ENCODE assay signal across 3 cellular contexts in genomic region chr11:41019666-41020065, GRCh38.
DNase-seq lines count a peak whose midpoint lies in the region; ATAC-seq, FAIRE-seq and TF ChIP-seq lines count a peak whose summit lies in the region.
"Not testable (repeated sequence)": the region's sequence is repeated elsewhere in the genome, so short reads cannot be mapped to it uniquely, and the experiment has no call there.

No MANE protein-coding gene starts in this region.

- not testable (repeated sequence) for H3K27ac ChIP-seq in A549; K562 (ENCODE audit: extremely low read depth, low read depth, low read length); HepG2 (ENCODE audit: extremely low read length, insufficient read depth, low read length)

- DNase-seq in A549 (ENCODE audit: low read depth in 1 of 2, low spot score in 1 of 2); K562 (ENCODE audit: extremely low read depth in 1 of 4, low spot score in 3 of 4); HepG2 (ENCODE audit: low spot score): not testable (repeated sequence)

- not testable (repeated sequence) for ATAC-seq in A549, K562, HepG2

- not testable (repeated sequence) for FAIRE-seq in A549 (lab: Jason Lieb, UNC); K562 (lab: Jason Lieb, UNC); HepG2 (lab: Jason Lieb, UNC)

- not testable (repeated sequence) for TF ChIP-seq CTCF in A549 (IDR thresholded peaks at IDR 0.05); K562 (IDR thresholded peaks at IDR 0.05 in 2 of 3, conservative IDR thresholded peaks at IDR 0.05 in 1 of 3; ENCODE audit: insufficient read depth in 2 of 3, low read depth in 1 of 3, low read length in 3 of 3); HepG2 (CRISPR knock-in tag; IDR thresholded peaks at IDR 0.05)

- not testable (repeated sequence) for H3K4me2 ChIP-seq in A549; K562 (ENCODE audit: insufficient read depth, low read length); HepG2 (ENCODE audit: low read depth, low read length)

- not testable (repeated sequence) for H3K79me2 ChIP-seq in K562 (ENCODE audit: control insufficient read depth, insufficient read depth, low read length); HepG2 (ENCODE audit: insufficient read depth, low read length)

- H3K4me3 ChIP-seq in A549; K562; HepG2 (replicated peaks in 1 of 3; ENCODE audit: insufficient read depth in 1 of 3, low read depth in 2 of 3, low read length in 3 of 3): not testable (repeated sequence)

- not testable (repeated sequence) for H4K20me1 ChIP-seq in K562 (replicated peaks; ENCODE audit: control insufficient read depth, insufficient read depth, low read length); HepG2 (ENCODE audit: insufficient read depth, low read length)

- CTCF ChIA-PET in A549 (lab: Yijun Ruan, JAX); K562 (lab: Yijun Ruan, JAX; ENCODE audit: low intra/inter-chr PET ratio); HepG2 (lab: Yijun Ruan, JAX; ENCODE audit: low intra/inter-chr PET ratio, low total read pairs): not testable (repeated sequence)

- intact Hi-C loops in K562 (cut with micrococcal nuclease); HepG2 (cut with micrococcal nuclease; ENCODE audit: unreplicated experiment): not testable (repeated sequence)

- H3K9me1 ChIP-seq in K562 (ENCODE audit: control insufficient read depth, insufficient read depth, low read length), result not testable (repeated sequence)

- H3K36me3 ChIP-seq in K562 (ENCODE audit: control insufficient read depth, insufficient read depth, low read length); HepG2 (replicated peaks in 1 of 2; ENCODE audit: control insufficient read depth in 1 of 2, insufficient read depth in 2 of 2, low read length in 2 of 2): not testable (repeated sequence)

- H3K27me3 ChIP-seq in K562 (ENCODE audit: control insufficient read depth in 2 of 2, insufficient read depth in 2 of 2, low read length in 2 of 2); HepG2 (ENCODE audit: control insufficient read depth in 1 of 2, insufficient read depth in 2 of 2, low read length in 2 of 2): not testable (repeated sequence)

- POLR2A ChIA-PET in A549 (lab: Yijun Ruan, JAX); K562 (lab: Yijun Ruan, JAX); HepG2 (lab: Yijun Ruan, JAX): not testable (repeated sequence)

- not testable (repeated sequence) for H3K9ac ChIP-seq in K562 (ENCODE audit: insufficient read depth in 1 of 2, low read depth in 2 of 2, low read length in 2 of 2); HepG2 (ENCODE audit: insufficient read depth, low read depth, low read length)

- in situ Hi-C loops in K562 (cut with MboI); HepG2 (cut with HindIII; ENCODE audit: extremely low pct_ligation_motif_present, low pct_unique_long_range_greater_than_20kb): not testable (repeated sequence)

- H3K9me3 ChIP-seq in A549; K562 (replicated peaks; ENCODE audit: control insufficient read depth, insufficient read depth, low read depth, low read length): not testable (repeated sequence)
- peaks cover 27% of the 10 kb centered on the region for H3K9me3 ChIP-seq in HepG2 (ENCODE audit: low read length)

- TF ChIP-seq POLR2A in A549 (IDR thresholded peaks at IDR 0.05; ENCODE audit: low read length); K562 (conservative IDR thresholded peaks at IDR 0.05); HepG2 (IDR thresholded peaks at IDR 0.05; ENCODE audit: insufficient read depth in 1 of 2, low read depth in 2 of 2, low read length in 2 of 2): not testable (repeated sequence)

- H3K4me1 ChIP-seq in A549; K562 (replicated peaks in 1 of 2; ENCODE audit: control insufficient read depth in 2 of 2, insufficient read depth in 2 of 2, low read length in 2 of 2); HepG2 (ENCODE audit: insufficient read depth, low read length): not testable (repeated sequence)

- not testable (repeated sequence) for BruUV-seq in K562 (replicated peaks; lab: Mats Ljungman, UMichigan); HepG2 (replicated peaks; lab: Mats Ljungman, UMichigan)

- TF ChIP-seq EP300 in A549 (IDR thresholded peaks at IDR 0.05); K562 (IDR thresholded peaks at IDR 0.05; ENCODE audit: low read length); HepG2 (IDR thresholded peaks at IDR 0.05; ENCODE audit: low read depth in 2 of 2, low read length in 2 of 2); HepG2 (CRISPR knock-in tag; IDR thresholded peaks at IDR 0.05; ENCODE audit: borderline replicate concordance): not testable (repeated sequence)

- not testable (repeated sequence) for H2AFZ ChIP-seq in K562 (ENCODE audit: low read depth, low read length); HepG2 (ENCODE audit: low read length)

- not testable (repeated sequence) for TF ChIP-seq RAD21 in A549 (conservative IDR thresholded peaks at IDR 0.05 in 1 of 2, IDR thresholded peaks at IDR 0.05 in 1 of 2); K562 (CRISPR knock-in tag; conservative IDR thresholded peaks at IDR 0.05 in 1 of 2, IDR thresholded peaks at IDR 0.05 in 1 of 2); HepG2 (CRISPR knock-in tag; IDR thresholded peaks at IDR 0.05)

TF ChIP-seq in A549, 52 proteins besides CTCF, POLR2A, EP300 and RAD21:
- peak; percentile 43 for TF ChIP-seq MAFK (IDR thresholded peaks at IDR 0.05; ENCODE audit: partially characterized antibody)

TF ChIP-seq in K562, 482 proteins besides CTCF, POLR2A, EP300 and RAD21:
- 0 out of 2 replicates have a peak, but pooled peaks have one; percentile 12 for TF ChIP-seq MAFG (tag; conservative IDR thresholded peaks at IDR 0.05)
- peak; percentile 32; the same call in 1 of the 2 replicates for TF ChIP-seq ZNF316 (IDR thresholded peaks at IDR 0.05)

TF ChIP-seq in HepG2, 621 proteins besides CTCF, POLR2A, EP300 and RAD21:
- TF ChIP-seq MAFF (IDR thresholded peaks at IDR 0.05; ENCODE audit: low read depth, low read length) (peak; percentile 61), MAFK (conservative IDR thresholded peaks at IDR 0.05 in 1 of 2, IDR thresholded peaks at IDR 0.05 in 1 of 2; ENCODE audit: low read length in 2 of 2) (peak in 1 of 2 experiments; percentile 67; a peak in 3 of 4 replicates)
